In genomic region chr5:32329395-32329834, GRCh38 we compare ENCODE assay signal across 8 cellular contexts. TPM values are rescaled to one million over a fixed set of nuclear protein-coding genes. Genes with fewer than 3 reads are reported as not detected.
DNase-seq lines count a peak whose midpoint lies in the region; ATAC-seq and TF ChIP-seq lines count a peak whose summit lies in the region.

No MANE protein-coding gene starts in this region.

- H3K4me1 ChIP-seq in heart left ventricle, result peaks cover 0 to 14% (median 0%) of the 10 kb centered on the region in 12 donors

- H3K9me3 ChIP-seq in heart left ventricle, result no peaks in the 10 kb centered on the region

- no peaks in the 10 kb centered on the region for H3K4me1 Mint-ChIP-seq in activated naive CD8-positive, alpha-beta T cell treated with anti-CD3 and anti-CD28 coated beads for 36 hours

- 24 to 31% (median 26%) methylated on average over 10 of the region's 10 CpGs for WGBS in heart left ventricle, 4 donors

- no peaks in the 10 kb centered on the region for H3K9me3 Mint-ChIP-seq in activated naive CD8-positive, alpha-beta T cell treated with anti-CD3 and anti-CD28 coated beads for 36 hours

- no peak overlapping the region for H3K27ac ChIP-seq in heart left ventricle

- no peak overlapping the region for H3K27ac Mint-ChIP-seq in activated naive CD8-positive, alpha-beta T cell treated with anti-CD3 and anti-CD28 coated beads for 36 hours

- H3K4me3 ChIP-seq in heart left ventricle, result no peak overlapping the region

- intact Hi-C loops in heart left ventricle (cut with DNase I), result loop anchor here in 8 of 10 donors (1.0 to 5.0 kb wide), 3 partner anchors 97 kb away; no protein-coding TSS in a partner anchor

- no peaks in the 10 kb centered on the region for H3K27me3 ChIP-seq in heart left ventricle

- DNase-seq in DMS153 treated with DMSO at 0.1 percent for 48 hours (lab: John Stamatoyannopoulos, UW; ENCODE audit: unreplicated experiment), result peak; percentile 54
- DNase-seq in GM20000 (ENCODE audit: low spot score), result peak; percentile 82
- DNase-seq in HUDEP-2 (lab: John Stamatoyannopoulos, UW; ENCODE audit: unreplicated experiment in 76 of 76), result peak in 69 of 76 experiments; percentile 5 to 75 (median 44)
- peak; percentile 76 for DNase-seq in SHP77 treated with DMSO at 0.1 percent for 48 hours (lab: John Stamatoyannopoulos, UW)
- peak; percentile 39 for DNase-seq in activated naive CD8-positive, alpha-beta T cell treated with anti-CD3 and anti-CD28 coated beads for 36 hours
- DNase-seq in heart left ventricle, result peak; percentile 51 to 68 (median 60)
- peak; percentile 32 for DNase-seq in retina
- no peak for DNase-seq in NCI-H128 (lab: John Stamatoyannopoulos, UW; ENCODE audit: unreplicated experiment)

- no peak overlapping the region for H3K4me3 Mint-ChIP-seq in activated naive CD8-positive, alpha-beta T cell treated with anti-CD3 and anti-CD28 coated beads for 36 hours

- ATAC-seq in heart left ventricle, result peak; percentile 70 to 94 (median 92)

- H3K36me3 Mint-ChIP-seq in activated naive CD8-positive, alpha-beta T cell treated with anti-CD3 and anti-CD28 coated beads for 36 hours, result no peaks in the 10 kb centered on the region

- TF ChIP-seq CTCF in GM20000 (IDR thresholded peaks at IDR 0.05; ENCODE audit: extremely low read depth, missing control alignments), result peak; percentile 65
- TF ChIP-seq CTCF in heart left ventricle (IDR thresholded peaks at IDR 0.05), result peak; percentile 58 to 81 (median 74)

- H3K36me3 ChIP-seq in heart left ventricle, result no peaks in the 10 kb centered on the region

- H3K27me3 Mint-ChIP-seq in activated naive CD8-positive, alpha-beta T cell treated with anti-CD3 and anti-CD28 coated beads for 36 hours, result no peaks in the 10 kb centered on the region

- no peak for TF ChIP-seq POLR2A in heart left ventricle (IDR thresholded peaks at IDR 0.05)

RNA-seq across cellular contexts. Expression of gene MTMR12, which starts 16.7 kb away (rescaled TPM):
- 10 to 100 TPM; 24.0 to 24.9 TPM for total RNA-seq in activated naive CD8-positive, alpha-beta T cell treated with anti-CD3 and anti-CD28 coated beads for 36 hours
- total RNA-seq in heart left ventricle, result 10 to 100 TPM; 13.3 to 28.7 (median 21.3) TPM
- 10 to 100 TPM in 1 of 2 donors, 1 to 10 TPM in 1; 3.4 to 12.0 TPM for polyA plus RNA-seq in heart left ventricle
